9 cellular contexts compared by ENCODE assay signal in genomic region chr5:123549256-123549904, GRCh38. TPM values are rescaled to one million over a fixed set of nuclear protein-coding genes. Genes with fewer than 3 reads are reported as not detected.
DNase-seq lines count a peak whose midpoint lies in the region; ATAC-seq lines count a peak whose summit lies in the region.
"Had no signal": no experiment of that assay in that cellular context is flagged by ENCODE, and none has a peak within 500 bp of the region (broad histone marks: within the 10 kb centered on the region; RNA-seq: fewer than 3 reads in every experiment).

No MANE protein-coding gene starts in this region.

- peak overlapping the region; percentile 42 for H3K4me3 ChIP-seq in CD4-positive, CD25-positive, alpha-beta regulatory T cell (ENCODE audit: low read depth, low read length)

- peaks cover 20 to 49% (median 33%) of the 10 kb centered on the region in 4 donors for H3K4me1 Mint-ChIP-seq in CD4-positive, CD25-positive, alpha-beta regulatory T cell

- H3K27me3 Mint-ChIP-seq in CD4-positive, CD25-positive, alpha-beta regulatory T cell: no peaks in the 10 kb centered on the region

- peak overlapping the region; percentile 67 to 93 (median 91) for H3K27ac Mint-ChIP-seq in CD4-positive, CD25-positive, alpha-beta regulatory T cell

- H3K27me3 ChIP-seq in CD4-positive, CD25-positive, alpha-beta regulatory T cell (ENCODE audit: control insufficient read depth, insufficient read depth, low read length): no peaks in the 10 kb centered on the region

- peaks cover 2% of the 10 kb centered on the region for H3K36me3 ChIP-seq in CD4-positive, CD25-positive, alpha-beta regulatory T cell (ENCODE audit: control insufficient read depth, insufficient read depth, low read length)

- H3K9me3 ChIP-seq in CD4-positive, CD25-positive, alpha-beta regulatory T cell (ENCODE audit: control insufficient read depth in 2 of 2, low read length in 2 of 2): no peaks in the 10 kb centered on the region

- peak overlapping the region in 3 of 4 donors; percentile 23 to 31 (median 25) for H3K4me3 Mint-ChIP-seq in CD4-positive, CD25-positive, alpha-beta regulatory T cell
- H3K4me3 Mint-ChIP-seq: neural crest cell had no signal

- H3K4me1 ChIP-seq in CD4-positive, CD25-positive, alpha-beta regulatory T cell (ENCODE audit: control insufficient read depth, insufficient read depth, low read length, poor library complexity, severe bottlenecking): peaks cover 17% of the 10 kb centered on the region

- DNase-seq in CD4-positive, CD25-positive, alpha-beta regulatory T cell: peak; percentile 37 to 79 (median 65)
- peak; percentile 14 to 25 for DNase-seq in activated T-helper 1 cell treated with anti-CD3 and anti-CD28 coated beads, Interleukin-2, amount 50 U/mL, for 16 hours (ENCODE audit: low read depth in 1 of 2, low spot score in 1 of 2)
- peak; percentile 50 for DNase-seq in stimulated activated CD8-positive, alpha-beta memory T cell treated with anti-CD3 and anti-CD28 coated beads, Interleukin-4, amount 100 ng/mL, for 48 hours
- no peak for DNase-seq in NCI-H1436 (lab: John Stamatoyannopoulos, UW)
- DNase-seq in NCI-H1417 (lab: John Stamatoyannopoulos, UW): no peak
- no peak for DNase-seq in NCI-H2196 (lab: John Stamatoyannopoulos, UW; ENCODE audit: unreplicated experiment)

- H3K36me3 Mint-ChIP-seq in CD4-positive, CD25-positive, alpha-beta regulatory T cell: peaks cover 14% of the 10 kb centered on the region

- H3K27ac ChIP-seq in CD4-positive, CD25-positive, alpha-beta regulatory T cell (ENCODE audit: insufficient read depth, low read length, poor library complexity, severe bottlenecking): peak overlapping the region; percentile 71

- H3K9me3 Mint-ChIP-seq in CD4-positive, CD25-positive, alpha-beta regulatory T cell: no peaks in the 10 kb centered on the region
- H3K9me3 Mint-ChIP-seq: neural crest cell had no signal

- ATAC-seq in CD4-positive, CD25-positive, alpha-beta regulatory T cell (ENCODE audit: low read depth in 2 of 2): peak; percentile 91 to 97
- peak; percentile 98 for ATAC-seq in GM21381 (IDR thresholded peaks at IDR 0.05; ENCODE audit: unreplicated experiment)
- ATAC-seq in HG03575 (IDR thresholded peaks at IDR 0.05; ENCODE audit: extremely low read depth, insufficient number of reproducible peaks, low FRiP score, unreplicated experiment): peak; percentile 98

RNA-seq across cellular contexts. Expression of gene CSNK1G3, which starts 37.4 kb away (rescaled TPM):
- 63.1 TPM for total RNA-seq in CD4-positive, CD25-positive, alpha-beta regulatory T cell
- 10 to 100 TPM; 20.7 to 28.4 (median 26.0) TPM for polyA plus RNA-seq in CD4-positive, CD25-positive, alpha-beta regulatory T cell

Comparison
In these comparisons a context has a peak if more than half of its experiments do, and no peak if none do; other contexts are left out.
1. DNase-seq: peak in CD4-positive, CD25-positive, alpha-beta regulatory T cell (3 of 3), activated T-helper 1 cell treated with anti-CD3 and anti-CD28 coated beads, Interleukin-2, amount 50 U/mL, for 16 hours (2 of 2) and stimulated activated CD8-positive, alpha-beta memory T cell treated with anti-CD3 and anti-CD28 coated beads, Interleukin-4, amount 100 ng/mL, for 48 hours (single experiment); none in NCI-H1436 (single experiment), NCI-H1417 (0 of 3) and NCI-H2196 (single experiment).
2. Peak in every context shown above with its lines, with median percentiles within 50 percentile points of each other: ATAC-seq.